In genomic region chr1:54468288-54469084, GRCh38 we compare ENCODE assay signal across 1 cellular context.
TF ChIP-seq lines count a peak whose summit lies in the region.

No MANE protein-coding gene starts in this region.

TF ChIP-seq in K562, 482 proteins besides CTCF, POLR2A, EP300 and RAD21:
- TF ChIP-seq ZBTB7A (IDR thresholded peaks at IDR 0.05; ENCODE audit: borderline replicate concordance, control insufficient read depth, low read depth, low read length) = peak; percentile 34; the same call in 1 of the 2 replicates
